Comparison of ENCODE assay signal across 11 cellular contexts in the genomic region with DNA sequence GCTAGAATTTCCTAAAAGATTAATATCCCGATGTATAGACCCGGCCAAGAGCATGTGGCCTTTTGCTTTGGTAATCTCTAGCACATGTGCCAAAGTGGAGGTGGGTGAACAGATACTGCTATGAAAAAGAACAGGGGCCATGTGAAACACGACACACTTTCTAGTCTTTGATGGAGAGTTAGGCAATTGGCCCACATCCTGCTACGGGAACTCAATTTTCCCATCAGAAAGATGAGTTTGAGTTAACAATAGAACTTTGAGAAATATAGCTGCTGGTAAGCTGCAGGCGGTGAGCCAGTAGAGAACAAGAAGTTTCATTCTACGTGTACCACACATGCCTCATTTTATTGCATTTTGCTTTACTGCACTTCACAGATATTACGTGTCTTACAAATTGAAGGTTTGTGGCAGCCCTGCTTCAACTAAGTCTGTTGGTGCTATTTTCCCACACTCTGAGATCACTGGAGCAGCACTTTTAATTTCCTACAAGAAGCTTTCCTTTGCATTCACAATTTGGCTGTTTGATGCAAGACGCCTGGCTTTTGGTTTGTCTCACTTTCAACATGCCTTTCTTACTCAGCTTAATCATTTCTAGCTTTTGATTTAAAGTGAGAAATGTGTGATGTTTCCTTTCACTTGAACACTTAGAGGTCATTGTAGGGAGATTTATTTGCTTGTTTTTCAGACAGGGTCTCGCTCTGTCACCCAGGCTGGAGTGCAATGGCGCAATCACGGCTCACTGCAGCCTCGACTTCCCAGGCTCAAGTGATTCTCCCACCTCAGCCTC.
DNase-seq lines count a peak whose midpoint lies in the region; ATAC-seq, FAIRE-seq and TF ChIP-seq lines count a peak whose summit lies in the region.
"Had no signal": no experiment of that assay in that cellular context is flagged by ENCODE, and none has a peak within 500 bp of the region (broad histone marks: within the 10 kb centered on the region; RNA-seq: fewer than 3 reads in every experiment).

No MANE protein-coding gene starts in this region.

- ATAC-seq in GM18502 (IDR thresholded peaks at IDR 0.05; ENCODE audit: poor library complexity, unreplicated experiment): peak; percentile 58
- ATAC-seq in GM21360 (IDR thresholded peaks at IDR 0.05; ENCODE audit: unreplicated experiment): peak; percentile 47
- ATAC-seq in HG03457 (IDR thresholded peaks at IDR 0.05; ENCODE audit: unreplicated experiment): peak; percentile 46
- ATAC-seq: PC-3 had no signal

- DNase-seq in left kidney (ENCODE audit: low read depth, low spot score) (peak; percentile 87), DMS53 (lab: John Stamatoyannopoulos, UW) (no peak), DMS79 treated with DMSO at 0.1 percent for 48 hours (lab: John Stamatoyannopoulos, UW) (no peak), H54 (ENCODE audit: insufficient read length, low spot score) (no peak)
- DNase-seq: NCI-H1105, PC-3, WERI-Rb-1 had no signal

- no peak for TF ChIP-seq POLR2A in H54 (IDR thresholded peaks at IDR 0.05; ENCODE audit: low read depth, low read length)

- no peak for FAIRE-seq in H54 (lab: Jason Lieb, UNC)
- FAIRE-seq: bronchial epithelial cell had no signal
